Comparison of ENCODE assay signal across 8 cellular contexts in genomic region chr5:69217732-69218568, GRCh38. TPM values are rescaled to one million over a fixed set of nuclear protein-coding genes. Genes with fewer than 3 reads are reported as not detected.
A peak's percentile ranks its signal among the peaks of the same experiment; 100 is the strongest.
DNase-seq lines count a peak whose midpoint lies in the region; ATAC-seq and TF ChIP-seq lines count a peak whose summit lies in the region.

No MANE protein-coding gene starts in this region.

- H3K4me1 Mint-ChIP-seq in activated naive CD8-positive, alpha-beta T cell treated with anti-CD3 and anti-CD28 coated beads for 36 hours, result peaks cover 15% of the 10 kb centered on the region

- peak overlapping the region; percentile 100 for H3K4me3 Mint-ChIP-seq in activated naive CD8-positive, alpha-beta T cell treated with anti-CD3 and anti-CD28 coated beads for 36 hours

- H3K27ac ChIP-seq in parathyroid adenoma (peak overlapping the region; percentile 95), tibial nerve (peak overlapping the region; percentile 65 to 98 (median 96))

- H3K79me2 ChIP-seq in parathyroid adenoma, result peaks cover 4% of the 10 kb centered on the region

- H3K4me1 ChIP-seq in parathyroid adenoma (no peaks in the 10 kb centered on the region), tibial nerve (peaks cover 0 to 16% (median 7%) of the 10 kb centered on the region in 4 donors)

- H3K27ac Mint-ChIP-seq in activated naive CD8-positive, alpha-beta T cell treated with anti-CD3 and anti-CD28 coated beads for 36 hours, result peak overlapping the region; percentile 98

- ATAC-seq in HG02588 (IDR thresholded peaks at IDR 0.05; ENCODE audit: unreplicated experiment) (peak; percentile 87), SK-N-SH treated with all-trans-retinoic acid at 6 μM for 48 hours (peak; percentile 96), Right ventricle myocardium superior (ENCODE audit: poor library complexity) (peak; percentile 99)

- H3K36me3 ChIP-seq in parathyroid adenoma (ENCODE audit: control insufficient read depth, insufficient read depth, low read length) (no peaks in the 10 kb centered on the region), tibial nerve (peaks cover 0 to 7% (median 0%) of the 10 kb centered on the region in 3 donors)

- H2AFZ ChIP-seq in parathyroid adenoma, result peak overlapping the region; percentile 95

- H3K27me3 ChIP-seq in parathyroid adenoma (ENCODE audit: control insufficient read depth, insufficient read depth, low read length) (no peaks in the 10 kb centered on the region), tibial nerve (no peaks in the 10 kb centered on the region)

- no peak for TF ChIP-seq CTCF in GM10266 (IDR thresholded peaks at IDR 0.05; ENCODE audit: control insufficient read depth, insufficient read depth, low read depth, missing control alignments)
- peak; percentile 22 for TF ChIP-seq CTCF in parathyroid adenoma (IDR thresholded peaks at IDR 0.05)
- TF ChIP-seq CTCF in tibial nerve (IDR thresholded peaks at IDR 0.05), result peak in 4 of 5 experiments; percentile 11 to 77 (median 49)

- H3K4me3 ChIP-seq in parathyroid adenoma (ENCODE audit: low read depth, low read length) (peak overlapping the region; percentile 91), tibial nerve (peak overlapping the region; percentile 91 to 100 (median 98))

- peaks cover 19% of the 10 kb centered on the region for H3K36me3 Mint-ChIP-seq in activated naive CD8-positive, alpha-beta T cell treated with anti-CD3 and anti-CD28 coated beads for 36 hours

- 1% methylated on average over 41 to 49 of the region's 65 CpGs for WGBS in tibial nerve, 2 donors

- H3K9me3 Mint-ChIP-seq in activated naive CD8-positive, alpha-beta T cell treated with anti-CD3 and anti-CD28 coated beads for 36 hours, result no peaks in the 10 kb centered on the region

- peak; percentile 64 to 88 for TF ChIP-seq POLR2A in tibial nerve (IDR thresholded peaks at IDR 0.05)

- H3K9ac ChIP-seq in parathyroid adenoma, result peak overlapping the region; percentile 82

- H3K4me2 ChIP-seq in parathyroid adenoma (ENCODE audit: low read length), result peak overlapping the region; percentile 70

- no peaks in the 10 kb centered on the region for H3K27me3 Mint-ChIP-seq in activated naive CD8-positive, alpha-beta T cell treated with anti-CD3 and anti-CD28 coated beads for 36 hours

- intact Hi-C loops in Right ventricle myocardium superior (cut with DNase I), result no loop called here

- no peaks in the 10 kb centered on the region for H3K9me3 ChIP-seq in parathyroid adenoma (ENCODE audit: control insufficient read depth, low read length)
- H3K9me3 ChIP-seq in tibial nerve, result no peaks in the 10 kb centered on the region

- DNase-seq in GM10266 (ENCODE audit: extremely low spot score) (peak; percentile 90), NCI-H1048 (lab: John Stamatoyannopoulos, UW) (peak; percentile 77), Right ventricle myocardium superior (peak; percentile 99), tibial nerve (ENCODE audit: low spot score in 2 of 2) (peak; percentile 61 to 97)
- peak; percentile 94 for DNase-seq in activated naive CD8-positive, alpha-beta T cell treated with anti-CD3 and anti-CD28 coated beads for 36 hours

- TF ChIP-seq EP300 in tibial nerve (IDR thresholded peaks at IDR 0.05), result peak in 1 of 2 donors; percentile 97

TF ChIP-seq in SK-N-SH treated with all-trans-retinoic acid at 6 μM for 48 hours, 23 proteins besides CTCF, POLR2A, EP300 and RAD21:
- TF ChIP-seq ZC3H10 (CRISPR knock-in tag; IDR thresholded peaks at IDR 0.05), result no peak
- TF ChIP-seq ZNF70 (CRISPR knock-in tag; IDR thresholded peaks at IDR 0.05), result no peak
- 0 out of 2 replicates have a peak, but pooled peaks have one; percentile 18 for TF ChIP-seq CSDC2 (CRISPR knock-in tag; IDR thresholded peaks at IDR 0.05)
- TF ChIP-seq, protein P1, sequence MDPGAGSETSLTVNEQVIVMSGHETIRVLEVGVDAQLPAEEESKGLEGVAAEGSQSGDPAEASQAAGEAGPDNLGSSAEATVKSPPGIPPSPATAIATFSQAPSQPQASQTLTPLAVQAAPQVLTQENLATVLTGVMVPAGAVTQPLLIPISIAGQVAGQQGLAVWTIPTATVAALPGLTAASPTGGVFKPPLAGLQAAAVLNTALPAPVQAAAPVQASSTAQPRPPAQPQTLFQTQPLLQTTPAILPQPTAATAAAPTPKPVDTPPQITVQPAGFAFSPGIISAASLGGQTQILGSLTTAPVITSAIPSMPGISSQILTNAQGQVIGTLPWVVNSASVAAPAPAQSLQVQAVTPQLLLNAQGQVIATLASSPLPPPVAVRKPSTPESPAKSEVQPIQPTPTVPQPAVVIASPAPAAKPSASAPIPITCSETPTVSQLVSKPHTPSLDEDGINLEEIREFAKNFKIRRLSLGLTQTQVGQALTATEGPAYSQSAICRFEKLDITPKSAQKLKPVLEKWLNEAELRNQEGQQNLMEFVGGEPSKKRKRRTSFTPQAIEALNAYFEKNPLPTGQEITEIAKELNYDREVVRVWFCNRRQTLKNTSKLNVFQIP (CRISPR knock-in tag; IDR thresholded peaks at IDR 0.05; ENCODE audit: borderline replicate concordance, low read depth), result no peak
- TF ChIP-seq TSHZ2 (CRISPR knock-in tag; IDR thresholded peaks at IDR 0.05), result no peak
- no peak for TF ChIP-seq OSR1 (CRISPR knock-in tag; IDR thresholded peaks at IDR 0.05)
- no peak for TF ChIP-seq BACH2 (CRISPR knock-in tag; IDR thresholded peaks at IDR 0.05; ENCODE audit: borderline replicate concordance)
- TF ChIP-seq TOX (CRISPR knock-in tag; IDR thresholded peaks at IDR 0.05; ENCODE audit: borderline replicate concordance), result no peak

RNA-seq across cellular contexts. Expression of gene CDK7, which starts 16.7 kb away (rescaled TPM):
- total RNA-seq in activated naive CD8-positive, alpha-beta T cell treated with anti-CD3 and anti-CD28 coated beads for 36 hours, result 10 to 100 TPM; 42.5 to 45.7 TPM
- total RNA-seq in Right ventricle myocardium superior, result 14.8 TPM
- total RNA-seq in tibial nerve, result 10 to 100 TPM in 2 of 4 donors, 1 to 10 TPM in 2; 5.2 to 13.8 (median 11.2) TPM

RNA-seq across cellular contexts. Expression of gene CENPH, which starts 28.6 kb away (rescaled TPM):
- 10 to 100 TPM; 81.1 to 84.9 TPM for total RNA-seq in activated naive CD8-positive, alpha-beta T cell treated with anti-CD3 and anti-CD28 coated beads for 36 hours
- total RNA-seq in Right ventricle myocardium superior (3.2 TPM), tibial nerve (1 to 10 TPM; 1.3 to 6.3 (median 4.1) TPM)

RNA-seq across cellular contexts. Expression of gene CCNB1, which starts 51.0 kb away (rescaled TPM):
- 100 to 1,000 TPM; 196 to 202 TPM for total RNA-seq in activated naive CD8-positive, alpha-beta T cell treated with anti-CD3 and anti-CD28 coated beads for 36 hours
- 2.5 TPM for total RNA-seq in Right ventricle myocardium superior
- 10 to 100 TPM in 1 of 4 donors, 1 to 10 TPM in 3; 4.4 to 26.7 (median 6.5) TPM for total RNA-seq in tibial nerve

Comparison
In these comparisons a context has a peak if more than half of its experiments do, and no peak if none do; other contexts are left out.
1. Peak in every context shown above with its lines: DNase-seq, ATAC-seq, H3K4me3 ChIP-seq and H3K27ac ChIP-seq.
2. RNA of gene CENPH, which starts 28.6 kb away (total RNA-seq): 81.1 to 84.9 TPM in activated naive CD8-positive, alpha-beta T cell treated with anti-CD3 and anti-CD28 coated beads for 36 hours; 1.3 to 6.3 TPM in tibial nerve and 3.2 TPM in Right ventricle myocardium superior (single experiment); every median in the first group is over 10 times any median in the second.
3. RNA of gene CCNB1, which starts 51.0 kb away (total RNA-seq): 196 to 202 TPM in activated naive CD8-positive, alpha-beta T cell treated with anti-CD3 and anti-CD28 coated beads for 36 hours; 4.4 to 26.7 TPM in tibial nerve and 2.5 TPM in Right ventricle myocardium superior (single experiment); every median in the first group is over 4 times any median in the second.